24 cellular contexts compared by ENCODE assay signal in the genomic region with DNA sequence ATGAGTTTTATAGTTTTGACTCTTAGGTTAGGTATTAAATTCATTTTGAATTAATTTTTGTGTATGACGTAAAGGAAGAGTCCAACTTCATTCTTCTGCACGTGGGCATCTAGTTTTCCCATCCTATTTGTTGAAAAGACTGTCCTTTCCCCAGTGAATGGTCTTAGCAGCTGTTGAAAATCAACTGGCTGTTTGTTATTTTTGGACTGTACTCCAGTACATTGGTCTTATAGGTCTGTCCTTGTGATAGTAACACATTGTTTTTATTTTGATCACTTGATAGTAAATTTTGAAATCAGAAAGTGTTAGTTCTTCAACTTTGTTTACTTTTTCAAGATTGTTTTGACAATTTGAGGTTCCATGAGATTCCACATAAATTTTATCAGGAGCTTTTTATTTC.
"Had no signal": no experiment of that assay in that cellular context is flagged by ENCODE, and none has a peak within 500 bp of the region (broad histone marks: within the 10 kb centered on the region; RNA-seq: fewer than 3 reads in every experiment).

No MANE protein-coding gene starts in this region.

- ATAC-seq: left ventricle myocardium superior; lower lobe of right lung; naive thymus-derived CD8-positive, alpha-beta T cell; stimulated activated naive CD8-positive, alpha-beta T cell treated with anti-CD3 and anti-CD28 coated beads, Interleukin-15, amount 100 ng/mL, for 72 hours; upper lobe of right lung had no signal

- H3K9me3 ChIP-seq: colonic mucosa, lower lobe of right lung, prostate gland, suprapubic skin, transverse colon, upper lobe of right lung, vagina had no signal

- H3K36me3 Mint-ChIP-seq: immature natural killer cell; naive thymus-derived CD8-positive, alpha-beta T cell had no signal

- H3K9me3 Mint-ChIP-seq: dendritic cell treated with granulocyte-macrophage colony-stimulating factor and Interleukin-4, amounts not matched to agents 40 ng/mL and 50 ng/mL, for 4 days; immature natural killer cell; stimulated activated naive CD8-positive, alpha-beta T cell treated with anti-CD3 and anti-CD28 coated beads, Interleukin-15, amount 100 ng/mL, for 72 hours had no signal

- H3K4me1 ChIP-seq: colonic mucosa, esophagus muscularis mucosa, lower lobe of right lung, prostate gland, right atrium auricular region, suprapubic skin, transverse colon, upper lobe of right lung had no signal

- H3K4me1 Mint-ChIP-seq: immature natural killer cell; naive thymus-derived CD8-positive, alpha-beta T cell; stimulated activated naive CD8-positive, alpha-beta T cell treated with anti-CD3 and anti-CD28 coated beads, Interleukin-15, amount 100 ng/mL, for 72 hours had no signal

- H3K27ac ChIP-seq: colonic mucosa, esophagus muscularis mucosa, lower lobe of right lung, prostate gland, right atrium auricular region, suprapubic skin, transverse colon, upper lobe of right lung, vagina had no signal

- H3K36me3 ChIP-seq: colonic mucosa, esophagus muscularis mucosa, lower lobe of right lung, prostate gland, right atrium auricular region, suprapubic skin, transverse colon, upper lobe of right lung, vagina had no signal

- H3K4me3 Mint-ChIP-seq: dendritic cell treated with granulocyte-macrophage colony-stimulating factor and Interleukin-4, amounts not matched to agents 40 ng/mL and 50 ng/mL, for 4 days; endodermal cell; immature natural killer cell; naive thymus-derived CD8-positive, alpha-beta T cell; nephron progenitor cell; stimulated activated naive CD8-positive, alpha-beta T cell treated with anti-CD3 and anti-CD28 coated beads, Interleukin-15, amount 100 ng/mL, for 72 hours had no signal

- H3K4me3 ChIP-seq: colonic mucosa, esophagus muscularis mucosa, lower lobe of right lung, prostate gland, right atrium auricular region, suprapubic skin, transverse colon, upper lobe of right lung, vagina had no signal

- DNase-seq: colonic mucosa; effector CD8-positive, alpha-beta T cell; endodermal cell; foreskin melanocyte; hypothalamus; immature natural killer cell; left ventricle myocardium superior; lower lobe of right lung; naive thymus-derived CD8-positive, alpha-beta T cell; nephron progenitor cell; nucleus accumbens; small intestine; stimulated activated CD4-positive, alpha-beta T cell treated with anti-CD3 and anti-CD28 coated beads, Interleukin-15, amount 100 ng/mL, for 24 hours; stimulated activated CD4-positive, alpha-beta T cell treated with anti-CD3 and anti-CD28 coated beads, Interleukin-2, amount 100 ng/mL, for 48 hours; stimulated activated naive CD4-positive, alpha-beta T cell; stimulated activated naive CD8-positive, alpha-beta T cell treated with anti-CD3 and anti-CD28 coated beads, Interleukin-15, amount 100 ng/mL, for 72 hours; transverse colon; upper lobe of right lung had no signal

- H3K27ac Mint-ChIP-seq: dendritic cell treated with granulocyte-macrophage colony-stimulating factor and Interleukin-4, amounts not matched to agents 40 ng/mL and 50 ng/mL, for 4 days; endodermal cell; immature natural killer cell; naive thymus-derived CD8-positive, alpha-beta T cell; nephron progenitor cell; stimulated activated naive CD8-positive, alpha-beta T cell treated with anti-CD3 and anti-CD28 coated beads, Interleukin-15, amount 100 ng/mL, for 72 hours had no signal

- H3K27me3 ChIP-seq: colonic mucosa, esophagus muscularis mucosa, right atrium auricular region, suprapubic skin, transverse colon, upper lobe of right lung, vagina had no signal
